In genomic region chr10:98917828-98918227, GRCh38 we compare ENCODE assay signal across 28 cellular contexts.
DNase-seq lines count a peak whose midpoint lies in the region; ATAC-seq, FAIRE-seq and TF ChIP-seq lines count a peak whose summit lies in the region.
"Had no signal": no experiment of that assay in that cellular context is flagged by ENCODE, and none has a peak within 500 bp of the region (broad histone marks: within the 10 kb centered on the region; RNA-seq: fewer than 3 reads in every experiment).

No MANE protein-coding gene starts in this region.

- no peak overlapping the region for H2AK9ac ChIP-seq in IMR-90 (replicated peaks; ENCODE audit: low read depth, low read length, poor library complexity)

- H3K9me1 ChIP-seq in IMR-90 (ENCODE audit: insufficient read depth, low read length) (peaks cover 6% of the 10 kb centered on the region; the same call in 1 of the 2 replicates), K562 (ENCODE audit: control insufficient read depth, insufficient read depth, low read length) (no peaks in the 10 kb centered on the region)

- no peaks in the 10 kb centered on the region for H3K4me1 Mint-ChIP-seq in activated T-cell treated with anti-CD3 and anti-CD28 coated beads, Interleukin-2, amount 50 U/mL, for 24 hours (ENCODE audit: low read depth)
- no peaks in the 10 kb centered on the region for H3K4me1 Mint-ChIP-seq in activated naive CD8-positive, alpha-beta T cell treated with anti-CD3 and anti-CD28 coated beads, Interleukin-2, amount 50 U/mL, for 24 hours
- H3K4me1 Mint-ChIP-seq: CD14-positive monocyte; CD4-positive, alpha-beta memory T cell; CD4-positive, CD25-positive, alpha-beta regulatory T cell; CD8-positive, alpha-beta memory T cell had no signal

- H3K4ac ChIP-seq in IMR-90 (ENCODE audit: low read depth, low read length): no peak overlapping the region

- no peak overlapping the region for H3K56ac ChIP-seq in IMR-90 (ENCODE audit: extremely low read depth, insufficient read depth, low read length)

- intact Hi-C loops in IMR-90 (cut with micrococcal nuclease): no loop called here
- intact Hi-C loops in K562 (cut with micrococcal nuclease): loop anchor here (2.0 to 10.0 kb wide), 3 partner anchors 143 to 453 kb away; no protein-coding TSS in a partner anchor
- intact Hi-C loops in esophagus muscularis mucosa (cut with DNase I): no loop called here

- H2BK15ac ChIP-seq in IMR-90 (ENCODE audit: low read depth, low read length): no peak overlapping the region; the same call in 2 of the 3 replicates

- H3K9me3 ChIP-seq in IMR-90 (ENCODE audit: control insufficient read depth, insufficient read depth, low read length): no peaks in the 10 kb centered on the region
- no peaks in the 10 kb centered on the region; the same call in 1 of the 2 replicates for H3K9me3 ChIP-seq in K562 (replicated peaks; ENCODE audit: control insufficient read depth, insufficient read depth, low read depth, low read length)
- H3K9me3 ChIP-seq in esophagus muscularis mucosa: no peaks in the 10 kb centered on the region
- H3K9me3 ChIP-seq: BE2C, BLaER1 had no signal

- BruUV-seq in IMR-90 (replicated peaks; lab: Mats Ljungman, UMichigan) (no TSS peak), K562 (replicated peaks; lab: Mats Ljungman, UMichigan) (no TSS peak)

- H2BK20ac ChIP-seq in IMR-90 (ENCODE audit: low read depth, low read length): no peak overlapping the region

- no peak overlapping the region for H3K4me3 ChIP-seq in IMR-90 (ENCODE audit: insufficient read depth, low read depth, low read length)
- H3K4me3 ChIP-seq in K562: no peak overlapping the region
- no peak overlapping the region for H3K4me3 ChIP-seq in fibroblast of villous mesenchyme (ENCODE audit: low read depth, low read length)
- no peak overlapping the region for H3K4me3 ChIP-seq in esophagus muscularis mucosa
- H3K4me3 ChIP-seq: BLaER1 had no signal

- H4K5ac ChIP-seq in IMR-90 (ENCODE audit: low read depth, low read length): no peak overlapping the region

- H3K79me2 ChIP-seq in K562 (ENCODE audit: control insufficient read depth, insufficient read depth, low read length): no peaks in the 10 kb centered on the region

- no peaks in the 10 kb centered on the region for H3K27me3 ChIP-seq in IMR-90 (ENCODE audit: control insufficient read depth, insufficient read depth, low read length)
- H3K27me3 ChIP-seq in K562 (ENCODE audit: control insufficient read depth in 2 of 2, insufficient read depth in 2 of 2, low read length in 2 of 2): no peaks in the 10 kb centered on the region
- H3K27me3 ChIP-seq in esophagus muscularis mucosa: no peaks in the 10 kb centered on the region
- H3K27me3 ChIP-seq: BE2C, BLaER1 had no signal

- H3K9ac ChIP-seq in IMR-90 (ENCODE audit: low read depth, low read length) (no peak overlapping the region), K562 (ENCODE audit: insufficient read depth in 1 of 2, low read depth in 2 of 2, low read length in 2 of 2) (no peak overlapping the region)
- H3K9ac ChIP-seq: BLaER1 had no signal

- H3K23ac ChIP-seq in IMR-90 (ENCODE audit: low read depth, low read length): no peak overlapping the region

- H3K18ac ChIP-seq in IMR-90 (ENCODE audit: low read depth, low read length): no peak overlapping the region

- no peak overlapping the region for H3K4me3 Mint-ChIP-seq in activated T-cell treated with anti-CD3 and anti-CD28 coated beads, Interleukin-2, amount 50 U/mL, for 24 hours
- no peak overlapping the region for H3K4me3 Mint-ChIP-seq in activated naive CD8-positive, alpha-beta T cell treated with anti-CD3 and anti-CD28 coated beads, Interleukin-2, amount 50 U/mL, for 24 hours
- H3K4me3 Mint-ChIP-seq: CD14-positive monocyte; CD4-positive, alpha-beta memory T cell; CD4-positive, CD25-positive, alpha-beta regulatory T cell; CD8-positive, alpha-beta memory T cell had no signal

- H3K9me3 Mint-ChIP-seq in activated T-cell treated with anti-CD3 and anti-CD28 coated beads, Interleukin-2, amount 50 U/mL, for 24 hours: no peaks in the 10 kb centered on the region
- H3K9me3 Mint-ChIP-seq in activated naive CD8-positive, alpha-beta T cell treated with anti-CD3 and anti-CD28 coated beads, Interleukin-2, amount 50 U/mL, for 24 hours: no peaks in the 10 kb centered on the region
- H3K9me3 Mint-ChIP-seq: CD4-positive, alpha-beta memory T cell; CD4-positive, CD25-positive, alpha-beta regulatory T cell; CD8-positive, alpha-beta memory T cell had no signal

- no peak overlapping the region for H2AK5ac ChIP-seq in IMR-90 (ENCODE audit: low read depth, low read length)

- H2AFZ ChIP-seq in IMR-90 (replicated peaks; ENCODE audit: low read length, poor library complexity) (no peak overlapping the region), K562 (ENCODE audit: low read depth, low read length) (no peak overlapping the region)

- no peak overlapping the region for H4K91ac ChIP-seq in IMR-90 (ENCODE audit: insufficient read depth, low read depth, low read length)

- no peak overlapping the region for H3K27ac ChIP-seq in IMR-90 (ENCODE audit: insufficient read depth, low read length)
- H3K27ac ChIP-seq in K562 (ENCODE audit: extremely low read depth, low read depth, low read length): no peak overlapping the region
- no peak overlapping the region for H3K27ac ChIP-seq in esophagus muscularis mucosa (replicated peaks in 1 of 4)
- H3K27ac ChIP-seq: BLaER1 had no signal

- no peak for ATAC-seq in IMR-90 (ENCODE audit: low read depth)
- ATAC-seq in K562: no peak
- no peak for ATAC-seq in activated naive CD8-positive, alpha-beta T cell treated with anti-CD3 and anti-CD28 coated beads, Interleukin-2, amount 50 U/mL, for 24 hours

- WGBS in IMR-90 (ENCODE audit: extremely low coverage in 2 of 2, insufficient read length in 1 of 2), 2 experiments: no CpG with 5 or more reads among the region's 2 CpGs
- 86% methylated on average over 2 of the region's 2 CpGs for WGBS in K562 (ENCODE audit: insufficient coverage, low coverage, missing lambda C conversion rate)
- WGBS in esophagus muscularis mucosa: 91% methylated on average over 2 of the region's 2 CpGs

- DNase-seq in HCEC 1CT (peak; percentile 19), IMR-90 (peak; percentile 3), K562 (ENCODE audit: extremely low read depth in 1 of 4, low spot score in 3 of 4) (no peak), fibroblast of villous mesenchyme (ENCODE audit: low read depth) (peak; percentile 50), esophagus muscularis mucosa (ENCODE audit: extremely low spot score) (no peak), amygdala (lab: John Stamatoyannopoulos, UW) (no peak)
- no peak for DNase-seq in activated T-cell treated with anti-CD3 and anti-CD28 coated beads, Interleukin-2, amount 50 U/mL, for 24 hours
- DNase-seq in activated naive CD8-positive, alpha-beta T cell treated with anti-CD3 and anti-CD28 coated beads, Interleukin-2, amount 50 U/mL, for 24 hours: no peak
- DNase-seq: 8988T; ACHN; BE2C; C1 segment of cervical spinal cord; CD4-positive, alpha-beta memory T cell; CD4-positive, CD25-positive, alpha-beta regulatory T cell; CD8-positive, alpha-beta memory T cell; COR-L47; DMS 273 treated with DMSO at 0.1 percent for 48 hours; DMS153; DMS53; DMS79; DND-41; EL; GF-D8 had no signal

- dilution Hi-C loops in IMR-90 (cut with HindIII; ENCODE audit: low sequenced_read_pairs, unreplicated experiment): no loop called here

- no peak overlapping the region for H2BK120ac ChIP-seq in IMR-90 (ENCODE audit: low read depth, low read length)

- H3K79me1 ChIP-seq in IMR-90 (ENCODE audit: low read depth in 1 of 2, low read length in 2 of 2): no peaks in the 10 kb centered on the region

- H3K4me1 ChIP-seq in IMR-90 (ENCODE audit: control insufficient read depth, insufficient read depth, low read length): peaks cover 9% of the 10 kb centered on the region
- peaks cover 3 to 37% of the 10 kb centered on the region in 2 experiments; a peak in 3 of 5 replicates for H3K4me1 ChIP-seq in K562 (replicated peaks in 1 of 2; ENCODE audit: control insufficient read depth in 2 of 2, insufficient read depth in 2 of 2, low read length in 2 of 2)
- H3K4me1 ChIP-seq in esophagus muscularis mucosa: peaks cover 0 to 29% (median 24%) of the 10 kb centered on the region in 4 donors
- H3K4me1 ChIP-seq: BE2C, BLaER1 had no signal

- in situ Hi-C loops in IMR-90 (cut with MboI; ENCODE audit: low sequenced_read_pairs): no loop called here
- in situ Hi-C loops in K562 (cut with MboI): no loop called here

- H3K14ac ChIP-seq in IMR-90 (replicated peaks; ENCODE audit: low read depth, low read length): no peak overlapping the region

- TF ChIP-seq POLR2A in IMR-90 (IDR thresholded peaks at IDR 0.05; ENCODE audit: low read depth, low read length) (no peak), K562 (conservative IDR thresholded peaks at IDR 0.05) (no peak), esophagus muscularis mucosa (IDR thresholded peaks at IDR 0.05; ENCODE audit: low read depth) (no peak)

- no peak overlapping the region for H4K8ac ChIP-seq in IMR-90 (ENCODE audit: low read depth in 2 of 2, low read length in 2 of 2)

- POLR2A ChIA-PET in IMR-90 (lab: Charles Lee; ENCODE audit: unreplicated experiment) (no interaction called here), K562 (lab: Yijun Ruan, JAX) (no interaction called here)

- no peak overlapping the region for H3K4me2 ChIP-seq in IMR-90 (ENCODE audit: low read depth, low read length)
- no peak overlapping the region for H3K4me2 ChIP-seq in K562 (ENCODE audit: insufficient read depth, low read length)
- H3K4me2 ChIP-seq: BLaER1 had no signal

- TF ChIP-seq EP300 in K562 (IDR thresholded peaks at IDR 0.05; ENCODE audit: low read length): no peak
- TF ChIP-seq EP300 in esophagus muscularis mucosa (IDR thresholded peaks at IDR 0.05): no peak

- CTCF ChIA-PET in IMR-90 (lab: Yijun Ruan, JAX) (no interaction called here), K562 (lab: Yijun Ruan, JAX; ENCODE audit: low intra/inter-chr PET ratio) (no interaction called here)

- TF ChIP-seq CTCF in IMR-90 (conservative IDR thresholded peaks at IDR 0.05; ENCODE audit: low read depth, low read length) (no peak), K562 (IDR thresholded peaks at IDR 0.05 in 2 of 3, conservative IDR thresholded peaks at IDR 0.05 in 1 of 3; ENCODE audit: insufficient read depth in 2 of 3, low read depth in 1 of 3, low read length in 3 of 3) (no peak), fibroblast of villous mesenchyme (IDR thresholded peaks at IDR 0.05; ENCODE audit: insufficient read depth, low read depth, low read length) (no peak), esophagus muscularis mucosa (IDR thresholded peaks at IDR 0.05) (no peak)

- H2BK5ac ChIP-seq in IMR-90 (ENCODE audit: low read depth, low read length, poor library complexity, severe bottlenecking): no peak overlapping the region

- H3K27me3 Mint-ChIP-seq in activated T-cell treated with anti-CD3 and anti-CD28 coated beads, Interleukin-2, amount 50 U/mL, for 24 hours: no peaks in the 10 kb centered on the region
- no peaks in the 10 kb centered on the region for H3K27me3 Mint-ChIP-seq in activated naive CD8-positive, alpha-beta T cell treated with anti-CD3 and anti-CD28 coated beads, Interleukin-2, amount 50 U/mL, for 24 hours
- H3K27me3 Mint-ChIP-seq: CD4-positive, alpha-beta memory T cell; CD4-positive, CD25-positive, alpha-beta regulatory T cell; CD8-positive, alpha-beta memory T cell had no signal

- TF ChIP-seq RAD21 in IMR-90 (IDR thresholded peaks at IDR 0.05; ENCODE audit: low read length) (no peak), K562 (CRISPR knock-in tag; conservative IDR thresholded peaks at IDR 0.05 in 1 of 2, IDR thresholded peaks at IDR 0.05 in 1 of 2) (no peak)

- H3K36me3 Mint-ChIP-seq in activated T-cell treated with anti-CD3 and anti-CD28 coated beads, Interleukin-2, amount 50 U/mL, for 24 hours (ENCODE audit: low read depth): no peaks in the 10 kb centered on the region
- no peaks in the 10 kb centered on the region for H3K36me3 Mint-ChIP-seq in activated naive CD8-positive, alpha-beta T cell treated with anti-CD3 and anti-CD28 coated beads, Interleukin-2, amount 50 U/mL, for 24 hours (ENCODE audit: low read depth)
- H3K36me3 Mint-ChIP-seq: CD14-positive monocyte; CD4-positive, alpha-beta memory T cell; CD4-positive, CD25-positive, alpha-beta regulatory T cell; CD8-positive, alpha-beta memory T cell had no signal

- FAIRE-seq in K562 (lab: Jason Lieb, UNC): no peak
- FAIRE-seq: A204.1, GM12891, GM19239 had no signal

- H3K36me3 ChIP-seq in IMR-90 (ENCODE audit: control insufficient read depth, insufficient read depth, low read length) (no peaks in the 10 kb centered on the region), K562 (ENCODE audit: control insufficient read depth, insufficient read depth, low read length) (no peaks in the 10 kb centered on the region), esophagus muscularis mucosa (no peaks in the 10 kb centered on the region)
- H3K36me3 ChIP-seq: BE2C, BLaER1 had no signal

- no peaks in the 10 kb centered on the region for H4K20me1 ChIP-seq in IMR-90 (ENCODE audit: insufficient read depth, low read length)
- no peaks in the 10 kb centered on the region for H4K20me1 ChIP-seq in K562 (replicated peaks; ENCODE audit: control insufficient read depth, insufficient read depth, low read length)
- H4K20me1 ChIP-seq: BLaER1 had no signal

- H3K27ac Mint-ChIP-seq in activated T-cell treated with anti-CD3 and anti-CD28 coated beads, Interleukin-2, amount 50 U/mL, for 24 hours: no peak overlapping the region
- no peak overlapping the region for H3K27ac Mint-ChIP-seq in activated naive CD8-positive, alpha-beta T cell treated with anti-CD3 and anti-CD28 coated beads, Interleukin-2, amount 50 U/mL, for 24 hours
- H3K27ac Mint-ChIP-seq: CD14-positive monocyte; CD4-positive, alpha-beta memory T cell; CD4-positive, CD25-positive, alpha-beta regulatory T cell; CD8-positive, alpha-beta memory T cell had no signal

Comparison
In these comparisons a context has a peak if more than half of its experiments do, and no peak if none do; other contexts are left out.
1. DNase-seq: peak in HCEC 1CT (single experiment), IMR-90 (single experiment) and fibroblast of villous mesenchyme (single experiment); none in K562 (0 of 4), esophagus muscularis mucosa (single experiment), activated T-cell treated with anti-CD3 and anti-CD28 coated beads, Interleukin-2, amount 50 U/mL, for 24 hours (single experiment), amygdala (0 of 56) and activated naive CD8-positive, alpha-beta T cell treated with anti-CD3 and anti-CD28 coated beads, Interleukin-2, amount 50 U/mL, for 24 hours (single experiment).